ENCODE assay signal across 14 cellular contexts in genomic region chr12:24695657-24696329, GRCh38.
"Had no signal": no experiment of that assay in that cellular context is flagged by ENCODE, and none has a peak within 500 bp of the region (broad histone marks: within the 10 kb centered on the region; RNA-seq: fewer than 3 reads in every experiment).

No MANE protein-coding gene starts in this region.

- H3K4me3 ChIP-seq: ovary, upper lobe of right lung had no signal

- DNase-seq: activated CD4-positive, alpha-beta T cell treated with anti-CD3 and anti-CD28 coated beads for 48 hours; activated CD8-positive, alpha-beta memory T cell treated with anti-CD3 and anti-CD28 coated beads, Interleukin-2, amount 50 U/mL, for 48 hours; activated CD8-positive, alpha-beta T cell treated with anti-CD3 and anti-CD28 coated beads, Interleukin-2, amount 10 ng/mL, durations not matched to agents 7 days and 5 days; activated naive CD4-positive, alpha-beta T cell treated with anti-CD3 and anti-CD28 coated beads for 36 hours; cerebellar nuclear complex; effector memory CD8-positive, alpha-beta T cell; immature natural killer cell; mammary epithelial cell; ovary; stimulated activated CD4-positive, alpha-beta T cell treated with anti-CD3 and anti-CD28 coated beads, Interleukin-4, amount 100 ng/mL, for 1 hour; upper lobe of right lung had no signal

- H3K27me3 ChIP-seq: ovary, upper lobe of right lung had no signal

- H3K36me3 ChIP-seq: ovary, upper lobe of right lung had no signal

- H3K27ac ChIP-seq: epithelial cell of prostate, ovary, upper lobe of right lung had no signal

- ATAC-seq: activated CD8-positive, alpha-beta T cell treated with anti-CD3 and anti-CD28 coated beads, Interleukin-2, amount 10 ng/mL, durations not matched to agents 7 days and 5 days; effector memory CD8-positive, alpha-beta T cell; left lobe of liver; natural killer cell treated with Interleukin-12 subunit alpha and Interleukin-12 subunit beta and Interleukin-15 and Interleukin-18, amount 100 ng/mL, for 72 hours; upper lobe of right lung had no signal

- H3K9me3 ChIP-seq: ovary, upper lobe of right lung had no signal
